ENCODE assay signal across 13 cellular contexts in genomic region chr16:17287401-17287800, GRCh38.
DNase-seq lines count a peak whose midpoint lies in the region; ATAC-seq and TF ChIP-seq lines count a peak whose summit lies in the region.
"Had no signal": no experiment of that assay in that cellular context is flagged by ENCODE, and none has a peak within 500 bp of the region (broad histone marks: within the 10 kb centered on the region; RNA-seq: fewer than 3 reads in every experiment).

No MANE protein-coding gene starts in this region.

- no peak overlapping the region for H3K9ac ChIP-seq in SK-N-SH

- CTCF ChIA-PET in SK-N-SH (lab: Yijun Ruan, JAX), result interaction anchor here (0.6 to 1.4 kb wide), 3 partner anchors 10 to 181 kb away, joined by 3 read pairs; no protein-coding TSS in a partner anchor

- H3K4me1 ChIP-seq in SK-N-SH (ENCODE audit: control insufficient read depth in 1 of 2, insufficient read depth in 2 of 2, low read depth in 1 of 2, low read length in 1 of 2) (peaks cover 0 to 40% of the 10 kb centered on the region in 2 experiments; a peak in 2 of 4 replicates), gastroesophageal sphincter (peaks cover 0 to 17% (median 6%) of the 10 kb centered on the region in 3 donors), sigmoid colon (peaks cover 0 to 26% (median 20%) of the 10 kb centered on the region in 4 donors)

- H3K36me3 ChIP-seq in SK-N-SH (replicated peaks in 1 of 2; ENCODE audit: control insufficient read depth in 1 of 2, insufficient read depth in 2 of 2, low read length in 1 of 2) (peaks cover 0 to 6% of the 10 kb centered on the region in 2 experiments), gastroesophageal sphincter (no peaks in the 10 kb centered on the region), sigmoid colon (no peaks in the 10 kb centered on the region)

- peaks cover 99% of the 10 kb centered on the region for H3K79me2 ChIP-seq in SK-N-SH (ENCODE audit: insufficient read depth)

- DNase-seq in SK-N-SH, result no peak
- peak; percentile 9 for DNase-seq in SK-N-DZ (ENCODE audit: low spot score)
- DNase-seq in sigmoid colon, result no peak
- DNase-seq in substantia nigra (lab: John Stamatoyannopoulos, UW), result no peak
- DNase-seq in effector CD4-positive, alpha-beta T cell, result no peak
- DNase-seq: NCI-H1105, NCI-H187 treated with DMSO at 0.1 percent for 48 hours, SIG-M5 had no signal

- no peak overlapping the region for H3K27ac ChIP-seq in SK-N-SH (ENCODE audit: low read depth in 2 of 2, low read length in 1 of 2)
- H3K27ac ChIP-seq in gastroesophageal sphincter, result peak overlapping the region in 3 of 4 donors; percentile 21 to 50 (median 28)
- H3K27ac ChIP-seq in sigmoid colon, result peak overlapping the region in 3 of 4 donors; percentile 13 to 33 (median 14)
- no peak overlapping the region for H3K27ac ChIP-seq in substantia nigra (ENCODE audit: low read depth, low read length, poor library complexity, severe bottlenecking)
- H3K27ac ChIP-seq: HL-60 had no signal

- TF ChIP-seq POLR2A in gastroesophageal sphincter (IDR thresholded peaks at IDR 0.05) (no peak), sigmoid colon (IDR thresholded peaks at IDR 0.05) (no peak)

- H2AFZ ChIP-seq in SK-N-SH (ENCODE audit: low read depth), result no peak overlapping the region

- H3K9me3 ChIP-seq in SK-N-SH (no peaks in the 10 kb centered on the region), gastroesophageal sphincter (no peaks in the 10 kb centered on the region), sigmoid colon (no peaks in the 10 kb centered on the region)

- ATAC-seq in SK-N-SH treated with all-trans-retinoic acid at 6 μM for 48 hours (peak; percentile 53), gastroesophageal sphincter (peak; percentile 3), HG03521 (IDR thresholded peaks at IDR 0.05; ENCODE audit: unreplicated experiment) (no peak)
- ATAC-seq: K562 had no signal

- H3K27me3 ChIP-seq in SK-N-SH (ENCODE audit: insufficient read depth) (no peaks in the 10 kb centered on the region), gastroesophageal sphincter (no peaks in the 10 kb centered on the region), sigmoid colon (no peaks in the 10 kb centered on the region)

- no peaks in the 10 kb centered on the region for H3K9me2 ChIP-seq in SK-N-SH

- TF ChIP-seq EP300 in SK-N-SH (IDR thresholded peaks at IDR 0.05; ENCODE audit: borderline replicate concordance in 1 of 2, low read depth in 1 of 2, low read length in 1 of 2) (no peak), gastroesophageal sphincter (IDR thresholded peaks at IDR 0.05) (no peak), sigmoid colon (IDR thresholded peaks at IDR 0.05) (no peak)

- POLR2A ChIA-PET in SK-N-SH (lab: Yijun Ruan, JAX), result no interaction called here

- no peak for TF ChIP-seq CTCF in SK-N-SH (IDR thresholded peaks at IDR 0.05)
- TF ChIP-seq CTCF in gastroesophageal sphincter (IDR thresholded peaks at IDR 0.05), result no peak
- TF ChIP-seq CTCF in sigmoid colon (IDR thresholded peaks at IDR 0.05), result no peak

- H4K20me1 ChIP-seq in SK-N-SH (ENCODE audit: insufficient read depth), result peaks cover 99% of the 10 kb centered on the region

- peaks cover 14% of the 10 kb centered on the region for H3F3A ChIP-seq in SK-N-SH (replicated peaks; ENCODE audit: insufficient read depth)

- TF ChIP-seq RAD21 in SK-N-SH (IDR thresholded peaks at IDR 0.05; ENCODE audit: low read length), result no peak

- H3K4me3 ChIP-seq in SK-N-SH (ENCODE audit: low read depth in 2 of 2, low read length in 1 of 2), result no peak overlapping the region
- no peak overlapping the region for H3K4me3 ChIP-seq in gastroesophageal sphincter
- no peak overlapping the region for H3K4me3 ChIP-seq in sigmoid colon
- H3K4me3 ChIP-seq: K562 had no signal

- WGBS in SK-N-SH (ENCODE audit: low lambda C conversion rate), result 82% methylated on average over 5 of the region's 5 CpGs
- WGBS in gastroesophageal sphincter (ENCODE audit: low coverage in 1 of 2), 2 donors, result 6 to 39% methylated on average over 2 to 5 of the region's 5 CpGs
- WGBS in sigmoid colon, 2 donors, result 88 to 95% methylated on average over 5 of the region's 5 CpGs

- intact Hi-C loops in sigmoid colon (cut with DNase I), result no loop called here

- no peak overlapping the region for H3K4me2 ChIP-seq in SK-N-SH

TF ChIP-seq in SK-N-SH treated with all-trans-retinoic acid at 6 μM for 48 hours, 23 proteins besides CTCF, POLR2A, EP300 and RAD21:
- TF ChIP-seq PPARA (CRISPR knock-in tag; IDR thresholded peaks at IDR 0.05; ENCODE audit: borderline replicate concordance), result no peak
- TF ChIP-seq CSDC2 (CRISPR knock-in tag; IDR thresholded peaks at IDR 0.05), result no peak
- no peak for TF ChIP-seq RARB (CRISPR knock-in tag; IDR thresholded peaks at IDR 0.05)
- TF ChIP-seq ZFP30 (CRISPR knock-in tag; IDR thresholded peaks at IDR 0.05), result no peak
- TF ChIP-seq CSRNP3 (CRISPR knock-in tag; IDR thresholded peaks at IDR 0.05), result no peak

TF ChIP-seq in SK-N-SH, 30 proteins besides CTCF, POLR2A, EP300 and RAD21:
- TF ChIP-seq JUND (IDR thresholded peaks at IDR 0.05) (no peak), TAF1 (IDR thresholded peaks at IDR 0.05; ENCODE audit: borderline replicate concordance, low read depth, low read length) (no peak), USF2 (IDR thresholded peaks at IDR 0.05; ENCODE audit: borderline replicate concordance, low read depth, low read length) (no peak), FOSL2 (IDR thresholded peaks at IDR 0.05; ENCODE audit: borderline replicate concordance, low read depth) (no peak), USF1 (IDR thresholded peaks at IDR 0.05; ENCODE audit: borderline replicate concordance, low read depth) (no peak), MAX (IDR thresholded peaks at IDR 0.05; ENCODE audit: low read depth) (no peak), GATA2 (CRISPR knock-in tag; IDR thresholded peaks at IDR 0.05) (no peak), PBX3 (IDR thresholded peaks at IDR 0.05) (no peak), FOXM1 (IDR thresholded peaks at IDR 0.05; ENCODE audit: low read depth) (no peak), RXRA (IDR thresholded peaks at IDR 0.05; ENCODE audit: borderline replicate concordance, low read depth) (no peak), POLR2AphosphoS5 (IDR thresholded peaks at IDR 0.05; ENCODE audit: low read depth, low read length) (no peak), SMC3 (IDR thresholded peaks at IDR 0.05; ENCODE audit: low read depth, low read length) (no peak), SIN3A (IDR thresholded peaks at IDR 0.05; ENCODE audit: borderline replicate concordance, low read depth, low read length) (no peak), EZH2phosphoT487 (IDR thresholded peaks at IDR 0.05; ENCODE audit: borderline replicate concordance, low read depth) (no peak), CHD2 (IDR thresholded peaks at IDR 0.05; ENCODE audit: low read length, partially characterized antibody) (no peak), RFX5 (IDR thresholded peaks at IDR 0.05; ENCODE audit: low read length) (no peak), MEF2A (IDR thresholded peaks at IDR 0.05; ENCODE audit: borderline replicate concordance, low read depth) (no peak), FOXJ3 (CRISPR knock-in tag; IDR thresholded peaks at IDR 0.05) (no peak), NRF1 (IDR thresholded peaks at IDR 0.05; ENCODE audit: low read depth, low read length) (no peak)

Comparison
In these comparisons a context has a peak if more than half of its experiments do, and no peak if none do; other contexts are left out.
1. H3K27ac ChIP-seq: peak in gastroesophageal sphincter (3 of 4) and sigmoid colon (3 of 4); none in SK-N-SH (0 of 2) and substantia nigra (single experiment).